ENCODE assay signal across 1 cellular context in genomic region chr13:87235621-87236020, GRCh38.
TF ChIP-seq lines count a peak whose summit lies in the region.

No MANE protein-coding gene starts in this region.

TF ChIP-seq in SK-N-SH treated with all-trans-retinoic acid at 6 μM for 48 hours, 23 proteins besides CTCF, POLR2A, EP300 and RAD21 (continued from another document):
- TF ChIP-seq, protein P1, sequence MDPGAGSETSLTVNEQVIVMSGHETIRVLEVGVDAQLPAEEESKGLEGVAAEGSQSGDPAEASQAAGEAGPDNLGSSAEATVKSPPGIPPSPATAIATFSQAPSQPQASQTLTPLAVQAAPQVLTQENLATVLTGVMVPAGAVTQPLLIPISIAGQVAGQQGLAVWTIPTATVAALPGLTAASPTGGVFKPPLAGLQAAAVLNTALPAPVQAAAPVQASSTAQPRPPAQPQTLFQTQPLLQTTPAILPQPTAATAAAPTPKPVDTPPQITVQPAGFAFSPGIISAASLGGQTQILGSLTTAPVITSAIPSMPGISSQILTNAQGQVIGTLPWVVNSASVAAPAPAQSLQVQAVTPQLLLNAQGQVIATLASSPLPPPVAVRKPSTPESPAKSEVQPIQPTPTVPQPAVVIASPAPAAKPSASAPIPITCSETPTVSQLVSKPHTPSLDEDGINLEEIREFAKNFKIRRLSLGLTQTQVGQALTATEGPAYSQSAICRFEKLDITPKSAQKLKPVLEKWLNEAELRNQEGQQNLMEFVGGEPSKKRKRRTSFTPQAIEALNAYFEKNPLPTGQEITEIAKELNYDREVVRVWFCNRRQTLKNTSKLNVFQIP (CRISPR knock-in tag; IDR thresholded peaks at IDR 0.05; ENCODE audit: borderline replicate concordance, low read depth), result no peak
- no peak for TF ChIP-seq SNAI2 (CRISPR knock-in tag; IDR thresholded peaks at IDR 0.05)
- TF ChIP-seq RARB (CRISPR knock-in tag; IDR thresholded peaks at IDR 0.05), result no peak
- TF ChIP-seq, protein P2, sequence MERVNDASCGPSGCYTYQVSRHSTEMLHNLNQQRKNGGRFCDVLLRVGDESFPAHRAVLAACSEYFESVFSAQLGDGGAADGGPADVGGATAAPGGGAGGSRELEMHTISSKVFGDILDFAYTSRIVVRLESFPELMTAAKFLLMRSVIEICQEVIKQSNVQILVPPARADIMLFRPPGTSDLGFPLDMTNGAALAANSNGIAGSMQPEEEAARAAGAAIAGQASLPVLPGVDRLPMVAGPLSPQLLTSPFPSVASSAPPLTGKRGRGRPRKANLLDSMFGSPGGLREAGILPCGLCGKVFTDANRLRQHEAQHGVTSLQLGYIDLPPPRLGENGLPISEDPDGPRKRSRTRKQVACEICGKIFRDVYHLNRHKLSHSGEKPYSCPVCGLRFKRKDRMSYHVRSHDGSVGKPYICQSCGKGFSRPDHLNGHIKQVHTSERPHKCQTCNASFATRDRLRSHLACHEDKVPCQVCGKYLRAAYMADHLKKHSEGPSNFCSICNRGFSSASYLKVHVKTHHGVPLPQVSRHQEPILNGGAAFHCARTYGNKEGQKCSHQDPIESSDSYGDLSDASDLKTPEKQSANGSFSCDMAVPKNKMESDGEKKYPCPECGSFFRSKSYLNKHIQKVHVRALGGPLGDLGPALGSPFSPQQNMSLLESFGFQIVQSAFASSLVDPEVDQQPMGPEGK (CRISPR knock-in tag; IDR thresholded peaks at IDR 0.05; ENCODE audit: borderline replicate concordance), result no peak
- TF ChIP-seq TOX (CRISPR knock-in tag; IDR thresholded peaks at IDR 0.05; ENCODE audit: borderline replicate concordance), result no peak
- TF ChIP-seq ZC3H10 (CRISPR knock-in tag; IDR thresholded peaks at IDR 0.05), result no peak
- TF ChIP-seq OSR1 (CRISPR knock-in tag; IDR thresholded peaks at IDR 0.05), result no peak
- no peak for TF ChIP-seq ZNF565 (CRISPR knock-in tag; conservative IDR thresholded peaks at IDR 0.05; ENCODE audit: low read depth)
- TF ChIP-seq CSRNP3 (CRISPR knock-in tag; IDR thresholded peaks at IDR 0.05), result no peak
- no peak for TF ChIP-seq CSDC2 (CRISPR knock-in tag; IDR thresholded peaks at IDR 0.05)
- TF ChIP-seq, protein P3, sequence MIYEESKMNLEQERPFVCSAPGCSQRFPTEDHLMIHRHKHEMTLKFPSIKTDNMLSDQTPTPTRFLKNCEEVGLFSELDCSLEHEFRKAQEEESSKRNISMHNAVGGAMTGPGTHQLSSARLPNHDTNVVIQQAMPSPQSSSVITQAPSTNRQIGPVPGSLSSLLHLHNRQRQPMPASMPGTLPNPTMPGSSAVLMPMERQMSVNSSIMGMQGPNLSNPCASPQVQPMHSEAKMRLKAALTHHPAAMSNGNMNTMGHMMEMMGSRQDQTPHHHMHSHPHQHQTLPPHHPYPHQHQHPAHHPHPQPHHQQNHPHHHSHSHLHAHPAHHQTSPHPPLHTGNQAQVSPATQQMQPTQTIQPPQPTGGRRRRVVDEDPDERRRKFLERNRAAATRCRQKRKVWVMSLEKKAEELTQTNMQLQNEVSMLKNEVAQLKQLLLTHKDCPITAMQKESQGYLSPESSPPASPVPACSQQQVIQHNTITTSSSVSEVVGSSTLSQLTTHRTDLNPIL (CRISPR knock-in tag; IDR thresholded peaks at IDR 0.05; ENCODE audit: low read depth), result no peak
- TF ChIP-seq PPARA (CRISPR knock-in tag; IDR thresholded peaks at IDR 0.05; ENCODE audit: borderline replicate concordance), result no peak
- TF ChIP-seq ESRRG (CRISPR knock-in tag; IDR thresholded peaks at IDR 0.05), result no peak
- no peak for TF ChIP-seq ZNF70 (CRISPR knock-in tag; IDR thresholded peaks at IDR 0.05)
- no peak for TF ChIP-seq ARNTL (CRISPR knock-in tag; IDR thresholded peaks at IDR 0.05; ENCODE audit: borderline replicate concordance, low read depth)
- no peak for TF ChIP-seq ISL1 (CRISPR knock-in tag; IDR thresholded peaks at IDR 0.05)
- TF ChIP-seq TCF4 (CRISPR knock-in tag; IDR thresholded peaks at IDR 0.05; ENCODE audit: borderline replicate concordance), result no peak
